16 cellular contexts compared by ENCODE assay signal in genomic region chr20:58109126-58109880, GRCh38.
A peak's percentile ranks its signal among the peaks of the same experiment; 100 is the strongest.
DNase-seq lines count a peak whose midpoint lies in the region; ATAC-seq and TF ChIP-seq lines count a peak whose summit lies in the region.
"Had no signal": no experiment of that assay in that cellular context is flagged by ENCODE, and none has a peak within 500 bp of the region (broad histone marks: within the 10 kb centered on the region; RNA-seq: fewer than 3 reads in every experiment).

No MANE protein-coding gene starts in this region.

- TF ChIP-seq CTCF in BJ (IDR thresholded peaks at IDR 0.05; ENCODE audit: insufficient read depth, low read depth, low read length) (no peak), chondrocyte (IDR thresholded peaks at IDR 0.05) (no peak)

- H3K36me3 ChIP-seq in BJ (ENCODE audit: control insufficient read depth, insufficient read depth, low read length) = no peaks in the 10 kb centered on the region
- H3K36me3 ChIP-seq: BLaER1 treated with 17β-estradiol and CSF1 and Interleukin-3, amounts not matched to agents 10 nM and 100 nM; pancreas had no signal

- peaks cover 36% of the 10 kb centered on the region for H3K4me1 Mint-ChIP-seq in chondrocyte (ENCODE audit: low read depth)

- peak overlapping the region; percentile 36 for H3K27ac Mint-ChIP-seq in chondrocyte (ENCODE audit: unreplicated experiment)
- H3K27ac Mint-ChIP-seq: dendritic cell treated with granulocyte-macrophage colony-stimulating factor and Interleukin-4, amounts not matched to agents 40 ng/mL and 50 ng/mL, for 4 days had no signal

- H3K27me3 Mint-ChIP-seq in chondrocyte (ENCODE audit: low read depth) = no peaks in the 10 kb centered on the region

- H3K4me3 ChIP-seq in BJ (ENCODE audit: low read depth, low read length) = no peak overlapping the region
- H3K4me3 ChIP-seq: BLaER1 treated with 17β-estradiol and CSF1 and Interleukin-3, amounts not matched to agents 10 nM and 100 nM; pancreas had no signal

- H3K36me3 Mint-ChIP-seq in chondrocyte (ENCODE audit: low read depth) = no peaks in the 10 kb centered on the region

- POLR2A ChIA-PET in BJ (lab: Charles Lee) = interaction anchor here (0.7 kb wide), 1 partner anchor 10 kb away, joined by 5 read pairs; no protein-coding TSS in a partner anchor

- no peak for ATAC-seq in GM21576 (IDR thresholded peaks at IDR 0.05; ENCODE audit: unreplicated experiment)
- ATAC-seq: left lobe of liver had no signal

- no peaks in the 10 kb centered on the region; the same call in 1 of the 2 replicates for H3K27me3 ChIP-seq in BJ (ENCODE audit: control insufficient read depth, insufficient read depth, low read length)
- H3K27me3 ChIP-seq: BLaER1 treated with 17β-estradiol and CSF1 and Interleukin-3, amounts not matched to agents 10 nM and 100 nM; pancreas had no signal

- CTCF ChIA-PET in BJ (lab: Yijun Ruan, JAX) = interaction anchor here (2.3 kb wide), 1 partner anchor 71 kb away, joined by 10 read pairs; no protein-coding TSS in a partner anchor

- DNase-seq in BJ (ENCODE audit: low read depth) (peak; percentile 67), LoVo (ENCODE audit: low spot score) (peak; percentile 9), chondrocyte (ENCODE audit: low spot score) (no peak), myocyte (ENCODE audit: low read depth) (peak; percentile 88), midbrain (lab: John Stamatoyannopoulos, UW) (no peak), germinal center (ENCODE audit: low spot score) (no peak), DMS153 (lab: John Stamatoyannopoulos, UW) (no peak)
- DNase-seq: activated naive CD4-positive, alpha-beta T cell treated with anti-CD3 and anti-CD28 coated beads, Interleukin-2, amount 50 U/mL, for 16 hours; glutamatergic neuron; NCI-H524; pancreas; SHP77 had no signal

- H3K9me3 Mint-ChIP-seq in chondrocyte (ENCODE audit: low read depth) = peaks cover 11% of the 10 kb centered on the region

- no peak overlapping the region for H3K4me3 Mint-ChIP-seq in chondrocyte (ENCODE audit: unreplicated experiment)
- H3K4me3 Mint-ChIP-seq: dendritic cell treated with granulocyte-macrophage colony-stimulating factor and Interleukin-4, amounts not matched to agents 40 ng/mL and 50 ng/mL, for 4 days had no signal

Comparison
In these comparisons a context has a peak if more than half of its experiments do, and no peak if none do; other contexts are left out.
1. DNase-seq: peak in BJ (single experiment), LoVo (single experiment) and myocyte (single experiment); none in chondrocyte (single experiment), midbrain (single experiment), germinal center (single experiment) and DMS153 (single experiment).